Comparison of ENCODE assay signal across 23 cellular contexts in the genomic region with DNA sequence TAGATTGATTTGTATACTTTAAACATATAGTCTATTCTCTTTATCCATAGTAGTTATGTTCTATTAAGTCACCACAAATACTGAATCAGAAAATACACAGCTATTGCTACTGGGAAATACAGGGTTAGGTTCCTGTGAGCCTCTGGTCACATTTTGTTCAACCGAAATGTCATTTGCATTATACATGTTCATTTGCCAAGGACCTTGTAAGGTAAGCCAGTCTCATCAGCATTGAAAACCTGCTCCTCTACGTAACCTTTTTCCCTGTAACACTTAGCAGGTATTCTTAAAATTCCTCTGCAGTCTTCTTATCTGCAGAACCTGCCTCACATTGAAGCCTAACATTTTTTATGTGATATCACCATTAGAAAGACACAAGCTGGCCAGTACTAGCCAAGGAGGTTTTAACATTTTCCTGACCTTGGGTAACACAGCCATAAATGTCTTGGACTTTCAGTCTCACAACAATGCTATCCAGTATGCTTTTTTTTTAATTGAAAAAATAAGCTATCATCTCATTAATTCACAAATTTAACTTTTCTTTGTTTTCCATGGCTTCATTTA.
"Had no signal": no experiment of that assay in that cellular context is flagged by ENCODE, and none has a peak within 500 bp of the region (broad histone marks: within the 10 kb centered on the region; RNA-seq: fewer than 3 reads in every experiment).

No MANE protein-coding gene starts in this region.

- H3K4me3 ChIP-seq: K562, SJSA1, SK-N-MC had no signal

- H3K36me3 ChIP-seq: SJSA1 had no signal

- H3K4me3 Mint-ChIP-seq: IgD-negative memory B cell had no signal

- ATAC-seq: K562, Panc1, PC-3 had no signal

- H3K27me3 ChIP-seq: SJSA1 had no signal

- H3K27ac Mint-ChIP-seq: IgD-negative memory B cell had no signal

- H3K4me1 Mint-ChIP-seq: IgD-negative memory B cell had no signal

- H3K9me3 ChIP-seq: SJSA1 had no signal

- DNase-seq: Kasumi-1, MM.1S, NCI-H1092 treated with DMSO at 0.1 percent for 48 hours, NCI-H1436, NCI-H187, NCI-H2029, NCI-H2081 treated with DMSO at 0.1 percent for 48 hours, NCI-H2171, NCI-H226, NCI-H446, NCI-H510A, NCI-H524 treated with DMSO at 0.1 percent for 48 hours, NCI-H69, NCI-H774, PC-3, SIG-M5 had no signal

- H3K4me1 ChIP-seq: SJSA1 had no signal

- H3K36me3 Mint-ChIP-seq: IgD-negative memory B cell had no signal

- H3K27ac ChIP-seq: KMS-11, RWPE1, SJSA1, SK-N-MC had no signal
